Comparison of ENCODE assay signal across 2 cellular contexts in genomic region chr20:36001331-36001730, GRCh38. TPM values are rescaled to one million over a fixed set of nuclear protein-coding genes. Genes with fewer than 3 reads are reported as not detected.
DNase-seq lines count a peak whose midpoint lies in the region.

No MANE protein-coding gene starts in this region.

- peak; percentile 8 for DNase-seq in activated effector memory CD4-positive, alpha-beta T cell treated with anti-CD3 and anti-CD28 coated beads, Interleukin-2, amount 50 U/mL, for 16 hours
- DNase-seq in mesenteric fat pad (ENCODE audit: low spot score): peak; percentile 57

RNA-seq across cellular contexts. Expression of gene CNBD2, which starts 32.9 kb away (rescaled TPM):
- total RNA-seq in mesenteric fat pad: 2.9 TPM

RNA-seq across cellular contexts. Expression of gene SCAND1, which starts 47.0 kb away (rescaled TPM):
- 66.2 TPM for total RNA-seq in mesenteric fat pad
